In the genomic region with DNA sequence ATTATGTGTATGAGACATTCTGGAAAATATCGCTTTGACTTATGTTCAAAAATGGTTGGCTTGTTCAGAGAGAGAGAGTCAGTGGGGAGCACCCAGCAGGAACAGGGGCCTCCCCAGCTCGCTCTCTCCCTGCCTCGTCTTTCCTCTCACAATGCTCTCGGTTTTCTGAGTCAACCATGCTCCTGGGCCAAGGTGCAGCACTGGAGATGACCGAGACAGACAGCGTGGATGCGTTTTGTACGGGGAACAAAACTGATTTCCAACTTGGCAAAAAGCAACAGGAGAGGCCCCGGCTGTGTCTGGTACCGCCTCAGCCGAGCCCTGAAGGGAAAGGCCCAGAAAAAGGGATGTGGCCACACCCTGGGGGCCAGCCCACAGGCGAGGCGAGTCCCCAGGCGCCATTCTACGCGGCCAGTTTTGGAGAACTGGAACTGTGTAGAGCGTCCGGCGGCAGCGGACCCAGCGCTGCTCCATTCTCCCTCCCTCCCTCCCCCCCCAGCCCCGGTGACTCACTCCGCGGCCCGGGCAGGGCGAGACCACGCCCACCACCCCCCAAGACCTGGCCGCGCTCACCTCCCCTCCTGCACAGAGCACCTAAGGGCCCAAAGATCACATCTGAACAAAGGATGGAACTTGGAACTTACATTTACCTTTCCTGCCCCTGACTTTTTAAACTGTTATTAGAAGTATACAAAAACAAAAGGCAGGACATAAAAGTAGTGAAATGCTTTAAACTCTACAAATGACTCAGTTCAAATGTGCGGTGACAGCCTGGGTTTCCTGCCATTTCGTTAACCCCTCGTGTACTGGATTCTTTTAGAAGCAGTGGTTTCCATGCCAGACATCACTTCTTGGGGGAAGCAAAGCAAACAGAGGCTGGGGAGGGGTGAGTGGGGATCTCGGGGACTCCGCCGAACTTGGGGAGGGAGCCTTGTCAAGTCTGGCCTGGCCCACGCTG, we compare ENCODE assay signal across 8 cellular contexts. TPM values are rescaled to one million over a fixed set of nuclear protein-coding genes. Genes with fewer than 3 reads are reported as not detected.
A peak's percentile ranks its signal among the peaks of the same experiment; 100 is the strongest.
DNase-seq lines count a peak whose midpoint lies in the region; ATAC-seq, FAIRE-seq and TF ChIP-seq lines count a peak whose summit lies in the region.

No MANE protein-coding gene starts in this region.

- H4K20me1 ChIP-seq in OCI-LY3 (ENCODE audit: insufficient read depth, low read length): no peaks in the 10 kb centered on the region

- FAIRE-seq in G401.6 (lab: Jason Lieb, UNC): peak; percentile 89

- H3K27ac ChIP-seq in OCI-LY3 (ENCODE audit: low read length): peak overlapping the region; percentile 35; the same call in 1 of the 2 replicates
- peak overlapping the region; percentile 83 for H3K27ac ChIP-seq in rectal smooth muscle tissue (ENCODE audit: low read depth, low read length)

- peak overlapping the region; percentile 58; the same call in 1 of the 2 replicates for H2AFZ ChIP-seq in OCI-LY3 (ENCODE audit: low read depth, low read length)

- H3K36me3 ChIP-seq in OCI-LY3 (replicated peaks; ENCODE audit: low read depth, low read length): no peaks in the 10 kb centered on the region
- H3K36me3 ChIP-seq in rectal smooth muscle tissue (ENCODE audit: control insufficient read depth, insufficient read depth, low read length): no peaks in the 10 kb centered on the region

- TF ChIP-seq CTCF in OCI-LY3 (IDR thresholded peaks at IDR 0.05; ENCODE audit: low read depth, low read length): no peak

- DNase-seq in activated gamma-delta T cell treated with anti-CD3 and anti-CD28 coated beads, Interleukin-2, amount 50 U/mL, for 16 hours (ENCODE audit: low read depth): peak; percentile 50
- DNase-seq in cardiac septum (ENCODE audit: low spot score) (peak; percentile 87), COR-L47 (lab: John Stamatoyannopoulos, UW) (no peak)

- H3K9ac ChIP-seq in OCI-LY3 (ENCODE audit: low read length) (no peak overlapping the region; the same call in 1 of the 2 replicates), rectal smooth muscle tissue (ENCODE audit: low read length) (no peak overlapping the region)

- H3K27me3 ChIP-seq in OCI-LY3 (ENCODE audit: low read depth, low read length): no peaks in the 10 kb centered on the region
- no peaks in the 10 kb centered on the region for H3K27me3 ChIP-seq in rectal smooth muscle tissue (ENCODE audit: control insufficient read depth, insufficient read depth, low read length)

- H3K4me2 ChIP-seq in OCI-LY3 (ENCODE audit: low read length): peak overlapping the region; percentile 90

- no peaks in the 10 kb centered on the region for H3K9me3 ChIP-seq in OCI-LY3 (ENCODE audit: insufficient read depth, low read length)

- ATAC-seq in HG02623 (IDR thresholded peaks at IDR 0.05; ENCODE audit: unreplicated experiment) (peak; percentile 58), HG02840 (IDR thresholded peaks at IDR 0.05; ENCODE audit: low FRiP score, unreplicated experiment) (no peak)

- peak overlapping the region; percentile 75 for H3K4me3 ChIP-seq in OCI-LY3 (ENCODE audit: low read length)
- H3K4me3 ChIP-seq in rectal smooth muscle tissue (ENCODE audit: low read length): peak overlapping the region; percentile 54

- H3K79me2 ChIP-seq in OCI-LY3 (ENCODE audit: low read length): no peaks in the 10 kb centered on the region

- H3K4me1 ChIP-seq in OCI-LY3 (ENCODE audit: low read length) (peaks cover 14% of the 10 kb centered on the region), rectal smooth muscle tissue (ENCODE audit: control insufficient read depth, insufficient read depth, low read length) (peaks cover 28% of the 10 kb centered on the region)

- intact Hi-C loops in cardiac septum (cut with DNase I): loop anchor here (2.0 kb wide), 1 partner anchor 76 kb away; no protein-coding TSS in a partner anchor

RNA-seq across cellular contexts. Expression of a gene that starts 12.7 kb away (rescaled TPM):
- total RNA-seq in cardiac septum: 0.94 TPM
